4 cellular contexts compared by ENCODE assay signal in the genomic region with DNA sequence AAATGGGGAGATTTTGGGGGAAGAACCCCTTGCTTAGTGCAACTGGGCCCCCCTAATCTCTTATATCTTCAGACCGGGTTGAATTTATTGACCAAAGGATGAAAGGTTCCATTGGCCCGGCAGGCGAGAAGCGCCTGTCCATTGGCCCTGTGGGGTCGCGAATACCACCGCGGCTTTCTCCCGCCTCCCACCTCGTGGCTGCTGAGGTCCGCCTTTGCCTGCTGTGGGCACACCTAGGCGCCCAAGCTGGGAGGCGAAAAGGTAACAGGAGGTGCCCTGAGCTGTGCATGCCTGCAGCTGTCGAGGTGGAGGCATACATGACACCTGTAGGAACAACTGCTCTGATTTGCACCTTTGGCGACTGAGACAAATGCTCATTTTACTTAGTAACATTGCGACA. TPM values are rescaled to one million over a fixed set of nuclear protein-coding genes. Genes with fewer than 3 reads are reported as not detected.
"Had no signal": no experiment of that assay in that cellular context is flagged by ENCODE, and none has a peak within 500 bp of the region (broad histone marks: within the 10 kb centered on the region; RNA-seq: fewer than 3 reads in every experiment).

No MANE protein-coding gene starts in this region.

- H3K4me3 ChIP-seq: GM12878 had no signal

- ATAC-seq: GM12878 had no signal

- DNase-seq: GDM1, GF-D8 had no signal

RNA-seq across cellular contexts. Expression of a gene that starts 21.1 kb away (rescaled TPM):
- total RNA-seq: G401, GM12878 had no signal
- polyA plus RNA-seq: GM12878 had no signal

RNA-seq across cellular contexts. Expression of a gene that starts 33.1 kb away (rescaled TPM):
- total RNA-seq: G401, GM12878 had no signal
- polyA plus RNA-seq: GM12878 had no signal

RNA-seq across cellular contexts. Expression of a gene that starts 55.9 kb away (rescaled TPM):
- total RNA-seq: G401, GM12878 had no signal
- polyA plus RNA-seq: GM12878 had no signal
